In genomic region chr14:99182548-99183115, GRCh38 we compare ENCODE assay signal across 27 cellular contexts.
DNase-seq lines count a peak whose midpoint lies in the region; ATAC-seq and TF ChIP-seq lines count a peak whose summit lies in the region.
"Had no signal": no experiment of that assay in that cellular context is flagged by ENCODE, and none has a peak within 500 bp of the region (broad histone marks: within the 10 kb centered on the region; RNA-seq: fewer than 3 reads in every experiment).

No MANE protein-coding gene starts in this region.

- H3K27ac ChIP-seq in HEK293 (ENCODE audit: extremely low read depth, low read depth, low read length): no peak overlapping the region
- H3K27ac ChIP-seq: BLaER1, brain microvascular endothelial cell, foreskin keratinocyte, left lung, thyroid gland had no signal

- H3K9me3 Mint-ChIP-seq in activated T-cell treated with anti-CD3 and anti-CD28 coated beads, Interleukin-2, amount 50 U/mL, for 24 hours: no peaks in the 10 kb centered on the region
- no peaks in the 10 kb centered on the region for H3K9me3 Mint-ChIP-seq in activated naive CD4-positive, alpha-beta T cell treated with anti-CD3 and anti-CD28 coated beads, Interleukin-2, amount 50 U/mL, for 72 hours
- H3K9me3 Mint-ChIP-seq in natural killer cell treated with Interleukin-12 subunit alpha and Interleukin-12 subunit beta and Interleukin-15 and Interleukin-18, amount 100 ng/mL, for 72 hours: no peaks in the 10 kb centered on the region
- H3K9me3 Mint-ChIP-seq in Caco-2 (ENCODE audit: unreplicated experiment): no peaks in the 10 kb centered on the region

- H3K36me3 ChIP-seq in HEK293 (ENCODE audit: control insufficient read depth in 2 of 2, insufficient read depth in 1 of 2, low read length in 2 of 2) (no peaks in the 10 kb centered on the region), Caco-2 (ENCODE audit: control insufficient read depth, insufficient read depth, low read length) (no peaks in the 10 kb centered on the region)
- H3K36me3 ChIP-seq: brain microvascular endothelial cell, left lung, thyroid gland had no signal

- H3K9me3 ChIP-seq in HEK293 (ENCODE audit: control insufficient read depth, insufficient read depth, low read depth, low read length): no peaks in the 10 kb centered on the region
- H3K9me3 ChIP-seq in Caco-2: no peaks in the 10 kb centered on the region
- H3K9me3 ChIP-seq: BLaER1, left lung, thyroid gland had no signal

- peak; percentile 14 to 24 for ATAC-seq in activated naive CD4-positive, alpha-beta T cell treated with anti-CD3 and anti-CD28 coated beads, Interleukin-2, amount 50 U/mL, for 72 hours
- ATAC-seq in natural killer cell treated with Interleukin-12 subunit alpha and Interleukin-12 subunit beta and Interleukin-15 and Interleukin-18, amount 100 ng/mL, for 72 hours: no peak
- ATAC-seq in GM19395 (IDR thresholded peaks at IDR 0.05; ENCODE audit: unreplicated experiment): no peak
- ATAC-seq: esophagus mucosa, foreskin keratinocyte, left lung had no signal

- no peaks in the 10 kb centered on the region for H3K27me3 Mint-ChIP-seq in activated T-cell treated with anti-CD3 and anti-CD28 coated beads, Interleukin-2, amount 50 U/mL, for 24 hours
- H3K27me3 Mint-ChIP-seq in natural killer cell treated with Interleukin-12 subunit alpha and Interleukin-12 subunit beta and Interleukin-15 and Interleukin-18, amount 100 ng/mL, for 72 hours: no peaks in the 10 kb centered on the region
- no peaks in the 10 kb centered on the region for H3K27me3 Mint-ChIP-seq in Caco-2 (ENCODE audit: insufficient read depth, unreplicated experiment)

- BruUV-seq in Caco-2 (replicated peaks; lab: Mats Ljungman, UMichigan): no TSS peak

- peaks cover 97% of the 10 kb centered on the region for H3K4me1 Mint-ChIP-seq in activated T-cell treated with anti-CD3 and anti-CD28 coated beads, Interleukin-2, amount 50 U/mL, for 24 hours (ENCODE audit: low read depth)
- peaks cover 47 to 52% of the 10 kb centered on the region in 2 donors for H3K4me1 Mint-ChIP-seq in natural killer cell treated with Interleukin-12 subunit alpha and Interleukin-12 subunit beta and Interleukin-15 and Interleukin-18, amount 100 ng/mL, for 72 hours (ENCODE audit: low read depth in 2 of 2)
- H3K4me1 Mint-ChIP-seq in Caco-2 (ENCODE audit: low read depth, unreplicated experiment): no peaks in the 10 kb centered on the region
- H3K4me1 Mint-ChIP-seq: naive B cell had no signal

- H3K4me3 ChIP-seq in HEK293 (ENCODE audit: low read depth, low read length) (no peak overlapping the region), Caco-2 (ENCODE audit: low read depth, low read length) (no peak overlapping the region)
- H3K4me3 ChIP-seq: BLaER1, left lung, thyroid gland had no signal

- peak overlapping the region; percentile 95 for H3K27ac Mint-ChIP-seq in activated T-cell treated with anti-CD3 and anti-CD28 coated beads, Interleukin-2, amount 50 U/mL, for 24 hours
- H3K27ac Mint-ChIP-seq in activated naive CD4-positive, alpha-beta T cell treated with anti-CD3 and anti-CD28 coated beads, Interleukin-2, amount 50 U/mL, for 72 hours: peak overlapping the region; percentile 88 to 97
- H3K27ac Mint-ChIP-seq in natural killer cell treated with Interleukin-12 subunit alpha and Interleukin-12 subunit beta and Interleukin-15 and Interleukin-18, amount 100 ng/mL, for 72 hours: peak overlapping the region; percentile 37 to 88
- H3K27ac Mint-ChIP-seq in Caco-2 (ENCODE audit: unreplicated experiment): no peak overlapping the region
- H3K27ac Mint-ChIP-seq: naive B cell had no signal

- H3K27me3 ChIP-seq in Caco-2 (replicated peaks; ENCODE audit: control insufficient read depth, insufficient read depth, low read length): no peaks in the 10 kb centered on the region
- H3K27me3 ChIP-seq: BLaER1, brain microvascular endothelial cell, foreskin keratinocyte, left lung, thyroid gland had no signal

- peaks cover 86% of the 10 kb centered on the region for H3K36me3 Mint-ChIP-seq in activated T-cell treated with anti-CD3 and anti-CD28 coated beads, Interleukin-2, amount 50 U/mL, for 24 hours (ENCODE audit: low read depth)
- H3K36me3 Mint-ChIP-seq in activated naive CD4-positive, alpha-beta T cell treated with anti-CD3 and anti-CD28 coated beads, Interleukin-2, amount 50 U/mL, for 72 hours: peaks cover 33 to 75% of the 10 kb centered on the region in 2 donors
- no peaks in the 10 kb centered on the region for H3K36me3 Mint-ChIP-seq in natural killer cell treated with Interleukin-12 subunit alpha and Interleukin-12 subunit beta and Interleukin-15 and Interleukin-18, amount 100 ng/mL, for 72 hours
- no peaks in the 10 kb centered on the region for H3K36me3 Mint-ChIP-seq in Caco-2 (ENCODE audit: insufficient read depth, unreplicated experiment)
- H3K36me3 Mint-ChIP-seq: naive B cell had no signal

- POLR2A ChIA-PET in HEK293 (lab: Yijun Ruan, JAX): no interaction called here
- POLR2A ChIA-PET in Caco-2 (lab: Charles Lee): interaction anchor here (0.5 kb wide), 1 partner anchor 325 kb away, joined by 5 read pairs; no protein-coding TSS in a partner anchor

- TF ChIP-seq CTCF in HEK293 (tag by site-specific recombination; IDR thresholded peaks at IDR 0.05): no peak
- TF ChIP-seq CTCF in Caco-2 (IDR thresholded peaks at IDR 0.05; ENCODE audit: insufficient read depth in 1 of 2, low read depth in 1 of 2, low read length in 1 of 2, severe bottlenecking in 1 of 2, unreplicated experiment in 1 of 2): no peak

- CTCF ChIA-PET in HEK293 (lab: Yijun Ruan, JAX): no interaction called here
- CTCF ChIA-PET in Caco-2 (lab: Charles Lee): no interaction called here

- DNase-seq in activated T-cell treated with anti-CD3 and anti-CD28 coated beads, Interleukin-2, amount 50 U/mL, for 24 hours: peak; percentile 49
- no peak for DNase-seq in activated T-cell treated with anti-CD3 and anti-CD28 coated beads, Interleukin-2, amount 50 U/mL, for 1 hour
- peak in 1 of 2 donors; percentile 52 for DNase-seq in activated naive CD4-positive, alpha-beta T cell treated with anti-CD3 and anti-CD28 coated beads, Interleukin-2, amount 50 U/mL, for 72 hours (ENCODE audit: low spot score in 2 of 2)
- no peak for DNase-seq in natural killer cell treated with Interleukin-12 subunit alpha and Interleukin-12 subunit beta and Interleukin-15 and Interleukin-18, amount 100 ng/mL, for 72 hours (ENCODE audit: low spot score)
- DNase-seq in Caco-2: no peak
- no peak for DNase-seq in iPS-NIHi7 (ENCODE audit: extremely low spot score)
- DNase-seq: activated CD4-positive, CD25-positive, alpha-beta regulatory T cell treated with anti-CD3 and anti-CD28 coated beads, Interleukin-2, amount 50 U/mL, for 72 hours; brain microvascular endothelial cell; effector CD8-positive, alpha-beta T cell; foreskin keratinocyte; KBM-7; left lung; mesendoderm; MM.1S; naive B cell; NCI-H1436; NCI-H524; NK-92 treated with Interleukin-12 subunit alpha and Interleukin-12 subunit beta, amount 100 ng/mL, for 24 hours; SHP77; stimulated activated CD4-positive, alpha-beta T cell treated with anti-CD3 and anti-CD28 coated beads, Interleukin-12 subunit alpha, Interleukin-12 subunit beta, amount 100 ng/mL, for 4 hours; stimulated activated CD4-positive, alpha-beta T cell treated with anti-CD3 and anti-CD28 coated beads, Interleukin-4, amount 100 ng/mL, for 24 hours; stimulated activated naive CD4-positive, alpha-beta T cell treated with Interleukin-2 at 50 U/mL for 16 hours; thyroid gland had no signal

- no peak overlapping the region for H3K4me3 Mint-ChIP-seq in activated T-cell treated with anti-CD3 and anti-CD28 coated beads, Interleukin-2, amount 50 U/mL, for 24 hours
- no peak overlapping the region for H3K4me3 Mint-ChIP-seq in natural killer cell treated with Interleukin-12 subunit alpha and Interleukin-12 subunit beta and Interleukin-15 and Interleukin-18, amount 100 ng/mL, for 72 hours
- H3K4me3 Mint-ChIP-seq in Caco-2 (ENCODE audit: unreplicated experiment): no peak overlapping the region
- H3K4me3 Mint-ChIP-seq: naive B cell had no signal

- intact Hi-C loops in Caco-2 (cut with micrococcal nuclease; ENCODE audit: unreplicated experiment): no loop called here

- peaks cover 4% of the 10 kb centered on the region; the same call in 1 of the 2 replicates for H3K4me1 ChIP-seq in HEK293 (ENCODE audit: control insufficient read depth, insufficient read depth, low read length)
- H3K4me1 ChIP-seq in Caco-2: no peaks in the 10 kb centered on the region

TF ChIP-seq in HEK293, 187 proteins besides CTCF, POLR2A, EP300 and RAD21:
- no peak for TF ChIP-seq ZNF776 (tag by site-specific recombination; IDR thresholded peaks at IDR 0.05; ENCODE audit: borderline replicate concordance)
- no peak for TF ChIP-seq ZNF548 (tag by site-specific recombination; IDR thresholded peaks at IDR 0.05)
- TF ChIP-seq ZNF280D (tag by site-specific recombination; IDR thresholded peaks at IDR 0.05): no peak
- peak; percentile 57; the same call in 1 of the 2 replicates for TF ChIP-seq ZBTB17 (tag by site-specific recombination; IDR thresholded peaks at IDR 0.05)

Comparison
In these comparisons a context has a peak if more than half of its experiments do, and no peak if none do; other contexts are left out.
1. ATAC-seq: peak in activated naive CD4-positive, alpha-beta T cell treated with anti-CD3 and anti-CD28 coated beads, Interleukin-2, amount 50 U/mL, for 72 hours (2 of 2); none in natural killer cell treated with Interleukin-12 subunit alpha and Interleukin-12 subunit beta and Interleukin-15 and Interleukin-18, amount 100 ng/mL, for 72 hours (0 of 2) and GM19395 (single experiment).